ENCODE assay signal across 9 cellular contexts in genomic region chr6:29850011-29850553, GRCh38. TPM values are rescaled to one million over a fixed set of nuclear protein-coding genes. Genes with fewer than 3 reads are reported as not detected.
DNase-seq lines count a peak whose midpoint lies in the region; ATAC-seq and TF ChIP-seq lines count a peak whose summit lies in the region.
"Had no signal": no experiment of that assay in that cellular context is flagged by ENCODE, and none has a peak within 500 bp of the region (broad histone marks: within the 10 kb centered on the region; RNA-seq: fewer than 3 reads in every experiment).

No MANE protein-coding gene starts in this region.

- H3K9me3 ChIP-seq in GM23248 (ENCODE audit: low read depth): no peaks in the 10 kb centered on the region
- no peaks in the 10 kb centered on the region for H3K9me3 ChIP-seq in skeletal muscle satellite cell (replicated peaks; ENCODE audit: low read length)

- peaks cover 18% of the 10 kb centered on the region for H3K4me1 Mint-ChIP-seq in activated CD4-positive, alpha-beta memory T cell treated with anti-CD3 and anti-CD28 coated beads for 36 hours (ENCODE audit: low read depth)

- no peaks in the 10 kb centered on the region for H4K20me1 ChIP-seq in GM23248 (ENCODE audit: insufficient read depth)

- H3K4me1 ChIP-seq in GM23248 (ENCODE audit: insufficient read depth): no peaks in the 10 kb centered on the region
- no peaks in the 10 kb centered on the region for H3K4me1 ChIP-seq in skeletal muscle satellite cell (ENCODE audit: control insufficient read depth, insufficient read depth, low read length)

- peaks cover 4% of the 10 kb centered on the region for H3K9me3 Mint-ChIP-seq in activated CD4-positive, alpha-beta memory T cell treated with anti-CD3 and anti-CD28 coated beads for 36 hours

- no peaks in the 10 kb centered on the region for H3K9me2 ChIP-seq in GM23248 (ENCODE audit: insufficient read depth)

- CTCF ChIA-PET in activated CD4-positive, alpha-beta memory T cell treated with anti-CD3 and anti-CD28 coated beads for 36 hours (lab: Charles Lee): interaction anchor here (2.9 kb wide), 1 partner anchor 163 kb away, joined by 40 read pairs; no protein-coding TSS in a partner anchor
- CTCF ChIA-PET in GM10248 (lab: Yijun Ruan, JAX): interaction anchor here (1.2 to 3.8 kb wide), 4 partner anchors 21 to 197 kb away, joined by 3 to 46 read pairs (median 4); no protein-coding TSS in a partner anchor

- H3K27ac Mint-ChIP-seq in activated CD4-positive, alpha-beta memory T cell treated with anti-CD3 and anti-CD28 coated beads for 36 hours: no peak overlapping the region

- H3K4me2 ChIP-seq in GM23248 (ENCODE audit: unreplicated experiment) (no peak overlapping the region), skeletal muscle satellite cell (ENCODE audit: low read length) (peak overlapping the region; percentile 62)

- no peaks in the 10 kb centered on the region for H3K79me2 ChIP-seq in GM23248 (ENCODE audit: insufficient read depth)

- H3K27me3 ChIP-seq in GM23248 (replicated peaks; ENCODE audit: insufficient read depth) (peaks cover 50% of the 10 kb centered on the region), skeletal muscle satellite cell (ENCODE audit: control insufficient read depth, insufficient read depth, low read length) (peaks cover 68% of the 10 kb centered on the region)

- H3F3A ChIP-seq in GM23248 (ENCODE audit: insufficient read depth): no peaks in the 10 kb centered on the region

- H3K9ac ChIP-seq in GM23248 (no peak overlapping the region), skeletal muscle satellite cell (ENCODE audit: low read depth, low read length) (no peak overlapping the region)

- no peak overlapping the region for H3K27ac ChIP-seq in GM23248
- H3K27ac ChIP-seq: VCaP had no signal

- no peak for TF ChIP-seq CTCF in GM10248 (IDR thresholded peaks at IDR 0.05; ENCODE audit: control extremely low read depth, extremely low read depth, low read depth, missing control alignments)

- peak; percentile 42 for DNase-seq in GM23248
- DNase-seq in activated CD4-positive, alpha-beta memory T cell treated with anti-CD3 and anti-CD28 coated beads for 36 hours: peak; percentile 60
- peak; percentile 15 for DNase-seq in fibroblast of peridontal ligament (ENCODE audit: extremely low read depth)
- DNase-seq in NCI-H446 treated with DMSO at 0.1 percent for 48 hours (lab: John Stamatoyannopoulos, UW): no peak
- no peak for DNase-seq in GM10248 (ENCODE audit: extremely low spot score)
- DNase-seq in cerebellar nuclear complex (lab: John Stamatoyannopoulos, UW): no peak

- H3K4me3 ChIP-seq in GM23248: peak overlapping the region; percentile 41; the same call in 1 of the 2 replicates
- peak overlapping the region; percentile 23 for H3K4me3 ChIP-seq in skeletal muscle satellite cell (ENCODE audit: low read length)

- POLR2A ChIA-PET in activated CD4-positive, alpha-beta memory T cell treated with anti-CD3 and anti-CD28 coated beads for 36 hours (lab: Charles Lee): interaction anchor here (0.9 kb wide), 1 partner anchor 126 kb away, joined by 3 read pairs; no protein-coding TSS in a partner anchor
- POLR2A ChIA-PET in GM10248 (lab: Yijun Ruan, JAX): no interaction called here

- in situ Hi-C loops in GM23248 (cut with MboI): no loop called here

- peaks cover 37% of the 10 kb centered on the region for H3K27me3 Mint-ChIP-seq in activated CD4-positive, alpha-beta memory T cell treated with anti-CD3 and anti-CD28 coated beads for 36 hours

- peak overlapping the region; percentile 63 for H3K4me3 Mint-ChIP-seq in activated CD4-positive, alpha-beta memory T cell treated with anti-CD3 and anti-CD28 coated beads for 36 hours

- no peak for ATAC-seq in HG03196 (IDR thresholded peaks at IDR 0.05; ENCODE audit: unreplicated experiment)

- WGBS in GM23248 (ENCODE audit: low coverage in 1 of 2, low lambda C conversion rate in 2 of 2, missing lambda C conversion rate in 2 of 2), 2 experiments: 12% methylated on average over 33 to 35 of the region's 38 CpGs

- H3K36me3 ChIP-seq in GM23248 (ENCODE audit: low read depth) (no peaks in the 10 kb centered on the region), skeletal muscle satellite cell (ENCODE audit: insufficient read depth, low read length) (no peaks in the 10 kb centered on the region)

- peaks cover 2% of the 10 kb centered on the region for H3K36me3 Mint-ChIP-seq in activated CD4-positive, alpha-beta memory T cell treated with anti-CD3 and anti-CD28 coated beads for 36 hours

- intact Hi-C loops in activated CD4-positive, alpha-beta memory T cell treated with anti-CD3 and anti-CD28 coated beads for 36 hours (cut with micrococcal nuclease): no loop called here

- H2AFZ ChIP-seq in GM23248: 0 out of 2 replicates have a peak overlapping the region, but pooled peaks have one; percentile 20

RNA-seq across cellular contexts. Expression of gene HLA-G, which starts 22.5 kb away (rescaled TPM):
- not detected in 2 replicates for total RNA-seq in GM23248 (2014; rRNA removed; shearing (Covaris generic))
- polyA plus RNA-seq in GM23248 (2016; fragmentation: Nextera tagmentation; extraction: Ambion mirVana): 1.5 and 1.7 TPM in 2 replicates
- under 1 TPM; 0.19 to 0.38 TPM for total RNA-seq in activated CD4-positive, alpha-beta memory T cell treated with anti-CD3 and anti-CD28 coated beads for 36 hours
- total RNA-seq in skeletal muscle satellite cell (2012; rRNA removed): 0.25 and 0.87 TPM in 2 replicates

Comparison
In these comparisons a context has a peak if more than half of its experiments do, and no peak if none do; other contexts are left out.
1. DNase-seq: peak in GM23248 (single experiment), activated CD4-positive, alpha-beta memory T cell treated with anti-CD3 and anti-CD28 coated beads for 36 hours (single experiment) and fibroblast of peridontal ligament (single experiment); none in NCI-H446 treated with DMSO at 0.1 percent for 48 hours (single experiment), GM10248 (single experiment) and cerebellar nuclear complex (0 of 2).